22 cellular contexts compared by ENCODE assay signal in the genomic region with DNA sequence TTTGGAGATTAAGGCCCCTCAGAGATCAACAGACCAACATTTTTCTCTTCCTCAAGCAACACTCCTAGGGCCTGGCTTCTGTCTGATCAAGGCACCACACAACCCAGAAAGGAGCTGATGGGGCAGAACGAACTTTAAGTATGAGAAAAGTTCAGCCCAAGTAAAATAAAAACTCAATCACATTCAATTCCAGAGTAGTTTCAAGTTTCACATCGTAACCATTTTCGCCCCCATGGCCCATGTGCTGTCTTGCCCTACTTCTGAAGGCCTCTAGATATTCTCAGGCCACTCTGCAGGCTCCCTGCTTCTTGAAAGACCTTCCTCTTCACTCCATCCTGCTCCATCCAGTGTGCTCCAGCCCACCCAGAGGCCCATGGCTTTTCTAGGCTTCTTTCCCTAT. TPM values are rescaled to one million over a fixed set of nuclear protein-coding genes. Genes with fewer than 3 reads are reported as not detected.
"Had no signal": no experiment of that assay in that cellular context is flagged by ENCODE, and none has a peak within 500 bp of the region (broad histone marks: within the 10 kb centered on the region; RNA-seq: fewer than 3 reads in every experiment).

No MANE protein-coding gene starts in this region.

- DNase-seq: activated CD4-positive, alpha-beta T cell treated with anti-CD3 and anti-CD28 coated beads, Interleukin-2, amount 50 U/mL, for 1 hour; activated CD4-positive, CD25-positive, alpha-beta regulatory T cell; activated naive CD4-positive, alpha-beta T cell treated with anti-CD3 and anti-CD28 coated beads, Interleukin-2, amount 50 U/mL, for 16 hours; dermis blood vessel endothelial cell; effector memory CD8-positive, alpha-beta T cell; foreskin melanocyte; immature natural killer cell; posterior cingulate gyrus; stimulated activated CD4-positive, alpha-beta T cell treated with anti-CD3 and anti-CD28 coated beads, Interleukin-2, amount 100 ng/mL, for 48 hours; stimulated activated naive CD4-positive, alpha-beta T cell treated with Interleukin-2 at 50 U/mL for 16 hours; substantia nigra had no signal

- H3K27ac Mint-ChIP-seq: activated T-helper 2 cell treated with anti-CD3 and anti-CD28 coated beads, Interferon-gamma antibody, Interleukin-2, Interleukin-4, amounts not matched to agents 10 μg/mL and 5 μg/mL and 100 μg/mL, durations not matched to agents 14 hours and 24 hours and 36 hours; effector memory CD8-positive, alpha-beta T cell; immature natural killer cell; natural killer cell treated with Interleukin-12 subunit alpha and Interleukin-12 subunit beta and Interleukin-15 and Interleukin-18, amount 100 ng/mL, for 72 hours had no signal

- ATAC-seq: effector memory CD8-positive, alpha-beta T cell had no signal

- H3K9me3 Mint-ChIP-seq: activated T-helper 2 cell treated with anti-CD3 and anti-CD28 coated beads, Interferon-gamma antibody, Interleukin-2, Interleukin-4, amounts not matched to agents 10 μg/mL and 5 μg/mL and 100 μg/mL, durations not matched to agents 14 hours and 24 hours and 36 hours; effector memory CD8-positive, alpha-beta T cell; immature natural killer cell; natural killer cell treated with Interleukin-12 subunit alpha and Interleukin-12 subunit beta and Interleukin-15 and Interleukin-18, amount 100 ng/mL, for 72 hours had no signal

- FAIRE-seq: astrocyte, bronchial epithelial cell had no signal

- H3K4me1 Mint-ChIP-seq: immature natural killer cell had no signal

- H3K36me3 Mint-ChIP-seq: immature natural killer cell; natural killer cell treated with Interleukin-12 subunit alpha and Interleukin-12 subunit beta and Interleukin-15 and Interleukin-18, amount 100 ng/mL, for 72 hours had no signal

- H3K4me3 Mint-ChIP-seq: effector memory CD8-positive, alpha-beta T cell; immature natural killer cell; natural killer cell treated with Interleukin-12 subunit alpha and Interleukin-12 subunit beta and Interleukin-15 and Interleukin-18, amount 100 ng/mL, for 72 hours had no signal

RNA-seq across cellular contexts. Expression of gene IL17A, which starts 4.2 kb away (rescaled TPM):
- total RNA-seq: astrocyte, bronchial epithelial cell, cerebellum, dermis blood vessel endothelial cell, fibroblast of lung, lower leg skin, mesenteric fat pad, skeletal muscle tissue, tibial nerve, vagina had no signal

RNA-seq across cellular contexts. Expression of gene IL17F, which starts 53.9 kb away (rescaled TPM):
- total RNA-seq: activated T-helper 2 cell treated with anti-CD3 and anti-CD28 coated beads, Interferon-gamma antibody, Interleukin-2, Interleukin-4, amounts not matched to agents 10 μg/mL and 5 μg/mL and 100 μg/mL, durations not matched to agents 14 hours and 24 hours and 36 hours; astrocyte; bronchial epithelial cell; cerebellum; dermis blood vessel endothelial cell; fibroblast of lung; lower leg skin; mesenteric fat pad; skeletal muscle tissue; tibial nerve; vagina had no signal
